In genomic region chr3:196047391-196048030, GRCh38 we compare ENCODE assay signal across 1 cellular context.
TF ChIP-seq lines count a peak whose summit lies in the region.

No MANE protein-coding gene starts in this region.

TF ChIP-seq in K562, 482 proteins besides CTCF, POLR2A, EP300 and RAD21 (continued from another document and continues in another):
- TF ChIP-seq PATZ1 (CRISPR knock-in tag; IDR thresholded peaks at IDR 0.05; ENCODE audit: borderline replicate concordance) (peak; percentile 69; the same call in 1 of the 2 replicates), ATF4 (CRISPR knock-in tag; IDR thresholded peaks at IDR 0.05) (peak; percentile 39; the same call in 1 of the 2 replicates), CREB5 (CRISPR knock-in tag; IDR thresholded peaks at IDR 0.05) (no peak), TOE1 (IDR thresholded peaks at IDR 0.05; ENCODE audit: borderline replicate concordance) (0 out of 2 replicates have a peak, but pooled peaks have one; percentile 13), TOE1 (CRISPR knock-in tag; IDR thresholded peaks at IDR 0.05; ENCODE audit: borderline replicate concordance, low read depth) (no peak), MAX (CRISPR knock-in tag; IDR thresholded peaks at IDR 0.05) (0 out of 2 replicates have a peak, but pooled peaks have one; percentile 23), USF2 (CRISPR knock-in tag; IDR thresholded peaks at IDR 0.05) (0 out of 2 replicates have a peak, but pooled peaks have one; percentile 3), MAZ (CRISPR knock-in tag; conservative IDR thresholded peaks at IDR 0.05 in 1 of 2, IDR thresholded peaks at IDR 0.05 in 1 of 2) (peak in 1 of 2 experiments; percentile 26; a peak in 2 of 4 replicates), POLR2H (tag; IDR thresholded peaks at IDR 0.05; ENCODE audit: low read depth) (peak; percentile 50; the same call in 1 of the 2 replicates), SAP30 (IDR thresholded peaks at IDR 0.05; ENCODE audit: borderline replicate concordance, insufficient read depth, low read depth, low read length, poor library complexity, severe bottlenecking) (no peak), ZBTB9 (CRISPR knock-in tag; IDR thresholded peaks at IDR 0.05) (peak; percentile 44; the same call in 1 of the 2 replicates), ZNF518B (CRISPR knock-in tag; IDR thresholded peaks at IDR 0.05) (0 out of 2 replicates have a peak, but pooled peaks have one; percentile 7), TRIM25 (IDR thresholded peaks at IDR 0.05; ENCODE audit: borderline replicate concordance) (no peak), ZHX1 (conservative IDR thresholded peaks at IDR 0.05; ENCODE audit: low read length) (no peak), ZNF551 (CRISPR knock-in tag; IDR thresholded peaks at IDR 0.05) (0 out of 2 replicates have a peak, but pooled peaks have one; percentile 4), HDAC3 (IDR thresholded peaks at IDR 0.05; ENCODE audit: borderline replicate concordance, partially characterized antibody) (no peak), ZBTB40 (IDR thresholded peaks at IDR 0.05) (no peak), ZBTB40 (CRISPR knock-in tag; IDR thresholded peaks at IDR 0.05) (0 out of 2 replicates have a peak, but pooled peaks have one; percentile 44), MAFF (IDR thresholded peaks at IDR 0.05; ENCODE audit: low read length) (0 out of 2 replicates have a peak, but pooled peaks have one; percentile 6), HNRNPH1 (optimal IDR thresholded peaks at IDR 0.05; ENCODE audit: low read depth, low read length) (no peak)
